In the genomic region with DNA sequence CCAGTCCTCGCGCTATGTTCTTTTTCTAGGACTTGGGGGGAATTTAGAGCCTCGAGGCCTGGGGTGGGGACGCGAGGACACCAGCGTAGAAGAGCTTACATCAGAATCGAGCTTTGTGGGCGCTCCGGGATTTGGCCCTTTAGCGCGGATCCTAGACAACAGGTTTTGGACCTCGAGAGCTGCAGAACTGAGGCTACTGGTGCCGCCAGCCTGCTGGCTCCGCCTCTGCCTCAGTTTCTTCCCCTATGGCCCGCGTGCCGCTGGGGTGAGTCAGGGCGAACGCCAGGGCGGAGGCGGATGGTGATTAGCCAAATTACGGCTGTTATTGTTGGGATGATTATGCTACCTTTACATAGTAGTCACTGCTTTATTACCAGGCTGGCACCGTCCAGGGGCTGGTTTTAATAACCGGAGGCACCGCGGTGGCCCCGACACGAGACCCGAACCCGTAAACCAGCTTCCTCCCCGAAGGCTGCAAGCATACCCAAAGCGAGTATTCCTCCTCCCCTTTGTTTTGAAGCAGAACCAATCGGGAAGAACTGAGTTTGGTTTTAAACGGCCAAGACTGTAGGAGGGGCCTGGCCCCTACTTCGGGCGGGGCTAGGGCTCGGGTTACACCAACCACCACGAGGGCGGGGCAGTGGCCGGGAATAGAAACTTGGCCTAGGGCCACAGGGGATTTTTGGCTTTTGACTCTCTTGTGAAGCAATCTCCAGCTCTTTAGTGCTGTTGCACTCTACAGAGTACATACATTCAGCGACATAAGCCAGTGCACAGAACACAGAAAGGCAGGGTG, we compare ENCODE assay signal across 1 cellular context.
A peak's percentile ranks its signal among the peaks of the same experiment; 100 is the strongest.
TF ChIP-seq lines count a peak whose summit lies in the region.

No MANE protein-coding gene starts in this region.

TF ChIP-seq in HepG2, 621 proteins besides CTCF, POLR2A, EP300 and RAD21 (continued from another document and continues in another):
- TF ChIP-seq, protein P1, sequence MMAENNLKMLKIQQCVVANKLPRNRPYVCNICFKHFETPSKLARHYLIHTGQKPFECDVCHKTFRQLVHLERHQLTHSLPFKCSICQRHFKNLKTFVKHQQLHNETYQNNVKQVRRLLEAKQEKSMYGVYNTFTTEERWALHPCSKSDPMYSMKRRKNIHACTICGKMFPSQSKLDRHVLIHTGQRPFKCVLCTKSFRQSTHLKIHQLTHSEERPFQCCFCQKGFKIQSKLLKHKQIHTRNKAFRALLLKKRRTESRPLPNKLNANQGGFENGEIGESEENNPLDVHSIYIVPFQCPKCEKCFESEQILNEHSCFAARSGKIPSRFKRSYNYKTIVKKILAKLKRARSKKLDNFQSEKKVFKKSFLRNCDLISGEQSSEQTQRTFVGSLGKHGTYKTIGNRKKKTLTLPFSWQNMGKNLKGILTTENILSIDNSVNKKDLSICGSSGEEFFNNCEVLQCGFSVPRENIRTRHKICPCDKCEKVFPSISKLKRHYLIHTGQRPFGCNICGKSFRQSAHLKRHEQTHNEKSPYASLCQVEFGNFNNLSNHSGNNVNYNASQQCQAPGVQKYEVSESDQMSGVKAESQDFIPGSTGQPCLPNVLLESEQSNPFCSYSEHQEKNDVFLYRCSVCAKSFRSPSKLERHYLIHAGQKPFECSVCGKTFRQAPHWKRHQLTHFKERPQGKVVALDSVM (CRISPR knock-in tag; IDR thresholded peaks at IDR 0.05): no peak; the same call in 1 of the 2 replicates
- TF ChIP-seq, protein P2, sequence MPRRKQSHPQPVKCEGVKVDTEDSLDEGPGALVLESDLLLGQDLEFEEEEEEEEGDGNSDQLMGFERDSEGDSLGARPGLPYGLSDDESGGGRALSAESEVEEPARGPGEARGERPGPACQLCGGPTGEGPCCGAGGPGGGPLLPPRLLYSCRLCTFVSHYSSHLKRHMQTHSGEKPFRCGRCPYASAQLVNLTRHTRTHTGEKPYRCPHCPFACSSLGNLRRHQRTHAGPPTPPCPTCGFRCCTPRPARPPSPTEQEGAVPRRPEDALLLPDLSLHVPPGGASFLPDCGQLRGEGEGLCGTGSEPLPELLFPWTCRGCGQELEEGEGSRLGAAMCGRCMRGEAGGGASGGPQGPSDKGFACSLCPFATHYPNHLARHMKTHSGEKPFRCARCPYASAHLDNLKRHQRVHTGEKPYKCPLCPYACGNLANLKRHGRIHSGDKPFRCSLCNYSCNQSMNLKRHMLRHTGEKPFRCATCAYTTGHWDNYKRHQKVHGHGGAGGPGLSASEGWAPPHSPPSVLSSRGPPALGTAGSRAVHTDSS (CRISPR knock-in tag; conservative IDR thresholded peaks at IDR 0.05): 0 out of 2 replicates have a peak, but pooled peaks have one; percentile 38
- TF ChIP-seq ZNF335 (CRISPR knock-in tag; IDR thresholded peaks at IDR 0.05) (peak; percentile 34; the same call in 1 of the 2 replicates), TEAD3 (CRISPR knock-in tag; optimal IDR thresholded peaks at IDR 0.05; ENCODE audit: borderline replicate concordance) (peak; percentile 12), ZBTB1 (CRISPR knock-in tag; IDR thresholded peaks at IDR 0.05; ENCODE audit: borderline replicate concordance) (no peak), ZIK1 (CRISPR knock-in tag; IDR thresholded peaks at IDR 0.05; ENCODE audit: borderline replicate concordance, low read depth) (no peak; the same call in 1 of the 2 replicates), ZSCAN31 (CRISPR knock-in tag; IDR thresholded peaks at IDR 0.05; ENCODE audit: low read depth) (no peak), U2AF1 (optimal IDR thresholded peaks at IDR 0.05; ENCODE audit: low read depth, low read length) (no peak), ETV6 (CRISPR knock-in tag; conservative IDR thresholded peaks at IDR 0.05) (0 out of 2 replicates have a peak, but pooled peaks have one; percentile 26), ZNF329 (CRISPR knock-in tag; IDR thresholded peaks at IDR 0.05; ENCODE audit: low read depth) (no peak), U2AF2 (IDR thresholded peaks at IDR 0.05; ENCODE audit: low read depth, low read length) (no peak), DNMT3B (CRISPR knock-in tag; conservative IDR thresholded peaks at IDR 0.05) (peak; percentile 53; the same call in 1 of the 2 replicates), CHCHD3 (CRISPR knock-in tag; IDR thresholded peaks at IDR 0.05) (no peak), ZNF337 (CRISPR knock-in tag; IDR thresholded peaks at IDR 0.05; ENCODE audit: borderline replicate concordance, low read depth) (peak; percentile 71; the same call in 1 of the 2 replicates), SMAD3 (CRISPR knock-in tag; IDR thresholded peaks at IDR 0.05) (peak; percentile 74; the same call in 1 of the 2 replicates), ARNT2 (CRISPR knock-in tag; IDR thresholded peaks at IDR 0.05; ENCODE audit: low read depth) (0 out of 2 replicates have a peak, but pooled peaks have one; percentile 38), MZF1 (CRISPR knock-in tag; IDR thresholded peaks at IDR 0.05; ENCODE audit: borderline replicate concordance) (no peak), HOXA9 (CRISPR knock-in tag; IDR thresholded peaks at IDR 0.05; ENCODE audit: borderline replicate concordance) (no peak), GTF3A (CRISPR knock-in tag; conservative IDR thresholded peaks at IDR 0.05) (no peak), CENPX (CRISPR knock-in tag; IDR thresholded peaks at IDR 0.05) (no peak), ZNF253 (CRISPR knock-in tag; IDR thresholded peaks at IDR 0.05; ENCODE audit: borderline replicate concordance) (no peak), ZNF33B (CRISPR knock-in tag; IDR thresholded peaks at IDR 0.05) (no peak; the same call in 1 of the 2 replicates), FOXK1 (CRISPR knock-in tag; IDR thresholded peaks at IDR 0.05; ENCODE audit: borderline replicate concordance, low read depth) (peak; percentile 71; the same call in 1 of the 2 replicates), MEF2D (CRISPR knock-in tag; IDR thresholded peaks at IDR 0.05) (peak; percentile 99), SOX6 (IDR thresholded peaks at IDR 0.05) (no peak), SOX6 (CRISPR knock-in tag; IDR thresholded peaks at IDR 0.05) (peak; percentile 79), ZNF496 (CRISPR knock-in tag; IDR thresholded peaks at IDR 0.05; ENCODE audit: insufficient replicate concordance) (no peak), ZNF124 (CRISPR knock-in tag; IDR thresholded peaks at IDR 0.05) (no peak), MED8 (CRISPR knock-in tag; IDR thresholded peaks at IDR 0.05; ENCODE audit: insufficient replicate concordance) (no peak), MIXL1 (CRISPR knock-in tag; IDR thresholded peaks at IDR 0.05) (peak; percentile 13; the same call in 1 of the 2 replicates), SYNCRIP (IDR thresholded peaks at IDR 0.05; ENCODE audit: insufficient read depth, low read depth, low read length) (no peak), ZNF3 (CRISPR knock-in tag; IDR thresholded peaks at IDR 0.05) (no peak; the same call in 1 of the 2 replicates), GABPA (IDR thresholded peaks at IDR 0.05; ENCODE audit: low read depth, low read length) (no peak), GABPA (CRISPR knock-in tag; IDR thresholded peaks at IDR 0.05; ENCODE audit: low read depth) (no peak; the same call in 1 of the 2 replicates), SSRP1 (CRISPR knock-in tag; IDR thresholded peaks at IDR 0.05) (0 out of 2 replicates have a peak, but pooled peaks have one; percentile 56), ZNF232 (CRISPR knock-in tag; IDR thresholded peaks at IDR 0.05; ENCODE audit: borderline replicate concordance) (peak; percentile 89; the same call in 1 of the 2 replicates)
- TF ChIP-seq, protein P3, sequence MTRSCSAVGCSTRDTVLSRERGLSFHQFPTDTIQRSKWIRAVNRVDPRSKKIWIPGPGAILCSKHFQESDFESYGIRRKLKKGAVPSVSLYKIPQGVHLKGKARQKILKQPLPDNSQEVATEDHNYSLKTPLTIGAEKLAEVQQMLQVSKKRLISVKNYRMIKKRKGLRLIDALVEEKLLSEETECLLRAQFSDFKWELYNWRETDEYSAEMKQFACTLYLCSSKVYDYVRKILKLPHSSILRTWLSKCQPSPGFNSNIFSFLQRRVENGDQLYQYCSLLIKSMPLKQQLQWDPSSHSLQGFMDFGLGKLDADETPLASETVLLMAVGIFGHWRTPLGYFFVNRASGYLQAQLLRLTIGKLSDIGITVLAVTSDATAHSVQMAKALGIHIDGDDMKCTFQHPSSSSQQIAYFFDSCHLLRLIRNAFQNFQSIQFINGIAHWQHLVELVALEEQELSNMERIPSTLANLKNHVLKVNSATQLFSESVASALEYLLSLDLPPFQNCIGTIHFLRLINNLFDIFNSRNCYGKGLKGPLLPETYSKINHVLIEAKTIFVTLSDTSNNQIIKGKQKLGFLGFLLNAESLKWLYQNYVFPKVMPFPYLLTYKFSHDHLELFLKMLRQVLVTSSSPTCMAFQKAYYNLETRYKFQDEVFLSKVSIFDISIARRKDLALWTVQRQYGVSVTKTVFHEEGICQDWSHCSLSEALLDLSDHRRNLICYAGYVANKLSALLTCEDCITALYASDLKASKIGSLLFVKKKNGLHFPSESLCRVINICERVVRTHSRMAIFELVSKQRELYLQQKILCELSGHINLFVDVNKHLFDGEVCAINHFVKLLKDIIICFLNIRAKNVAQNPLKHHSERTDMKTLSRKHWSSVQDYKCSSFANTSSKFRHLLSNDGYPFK (CRISPR knock-in tag; IDR thresholded peaks at IDR 0.05; ENCODE audit: borderline replicate concordance): peak; percentile 53; the same call in 1 of the 2 replicates
- TF ChIP-seq, protein P4, sequence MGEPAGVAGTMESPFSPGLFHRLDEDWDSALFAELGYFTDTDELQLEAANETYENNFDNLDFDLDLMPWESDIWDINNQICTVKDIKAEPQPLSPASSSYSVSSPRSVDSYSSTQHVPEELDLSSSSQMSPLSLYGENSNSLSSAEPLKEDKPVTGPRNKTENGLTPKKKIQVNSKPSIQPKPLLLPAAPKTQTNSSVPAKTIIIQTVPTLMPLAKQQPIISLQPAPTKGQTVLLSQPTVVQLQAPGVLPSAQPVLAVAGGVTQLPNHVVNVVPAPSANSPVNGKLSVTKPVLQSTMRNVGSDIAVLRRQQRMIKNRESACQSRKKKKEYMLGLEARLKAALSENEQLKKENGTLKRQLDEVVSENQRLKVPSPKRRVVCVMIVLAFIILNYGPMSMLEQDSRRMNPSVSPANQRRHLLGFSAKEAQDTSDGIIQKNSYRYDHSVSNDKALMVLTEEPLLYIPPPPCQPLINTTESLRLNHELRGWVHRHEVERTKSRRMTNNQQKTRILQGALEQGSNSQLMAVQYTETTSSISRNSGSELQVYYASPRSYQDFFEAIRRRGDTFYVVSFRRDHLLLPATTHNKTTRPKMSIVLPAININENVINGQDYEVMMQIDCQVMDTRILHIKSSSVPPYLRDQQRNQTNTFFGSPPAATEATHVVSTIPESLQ (CRISPR knock-in tag; conservative IDR thresholded peaks at IDR 0.05): no peak
- TF ChIP-seq, protein P5, sequence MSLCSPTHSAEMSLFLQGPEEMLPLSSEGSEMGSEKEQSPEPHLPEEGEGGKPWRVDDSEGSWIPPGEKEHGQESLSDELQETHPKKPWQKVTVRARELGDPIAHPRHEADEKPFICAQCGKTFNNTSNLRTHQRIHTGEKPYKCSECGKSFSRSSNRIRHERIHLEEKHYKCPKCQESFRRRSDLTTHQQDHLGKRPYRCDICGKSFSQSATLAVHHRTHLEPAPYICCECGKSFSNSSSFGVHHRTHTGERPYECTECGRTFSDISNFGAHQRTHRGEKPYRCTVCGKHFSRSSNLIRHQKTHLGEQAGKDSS (CRISPR knock-in tag; IDR thresholded peaks at IDR 0.05; ENCODE audit: borderline replicate concordance, low read depth): peak; percentile 56; the same call in 1 of the 2 replicates
- TF ChIP-seq, protein P6, sequence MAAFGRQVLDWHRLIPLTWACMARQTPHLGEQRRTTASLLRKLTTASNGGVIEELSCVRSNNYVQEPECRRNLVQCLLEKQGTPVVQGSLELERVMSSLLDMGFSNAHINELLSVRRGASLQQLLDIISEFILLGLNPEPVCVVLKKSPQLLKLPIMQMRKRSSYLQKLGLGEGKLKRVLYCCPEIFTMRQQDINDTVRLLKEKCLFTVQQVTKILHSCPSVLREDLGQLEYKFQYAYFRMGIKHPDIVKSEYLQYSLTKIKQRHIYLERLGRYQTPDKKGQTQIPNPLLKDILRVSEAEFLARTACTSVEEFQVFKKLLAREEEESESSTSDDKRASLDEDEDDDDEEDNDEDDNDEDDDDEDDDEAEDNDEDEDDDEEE (CRISPR knock-in tag; IDR thresholded peaks at IDR 0.05): peak; percentile 90
- TF ChIP-seq, protein P7, sequence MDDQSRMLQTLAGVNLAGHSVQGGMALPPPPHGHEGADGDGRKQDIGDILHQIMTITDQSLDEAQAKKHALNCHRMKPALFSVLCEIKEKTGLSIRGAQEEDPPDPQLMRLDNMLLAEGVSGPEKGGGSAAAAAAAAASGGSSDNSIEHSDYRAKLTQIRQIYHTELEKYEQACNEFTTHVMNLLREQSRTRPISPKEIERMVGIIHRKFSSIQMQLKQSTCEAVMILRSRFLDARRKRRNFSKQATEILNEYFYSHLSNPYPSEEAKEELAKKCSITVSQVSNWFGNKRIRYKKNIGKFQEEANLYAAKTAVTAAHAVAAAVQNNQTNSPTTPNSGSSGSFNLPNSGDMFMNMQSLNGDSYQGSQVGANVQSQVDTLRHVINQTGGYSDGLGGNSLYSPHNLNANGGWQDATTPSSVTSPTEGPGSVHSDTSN (CRISPR knock-in tag; IDR thresholded peaks at IDR 0.05; ENCODE audit: borderline replicate concordance): peak; percentile 57; the same call in 1 of the 2 replicates
- TF ChIP-seq, protein P8, sequence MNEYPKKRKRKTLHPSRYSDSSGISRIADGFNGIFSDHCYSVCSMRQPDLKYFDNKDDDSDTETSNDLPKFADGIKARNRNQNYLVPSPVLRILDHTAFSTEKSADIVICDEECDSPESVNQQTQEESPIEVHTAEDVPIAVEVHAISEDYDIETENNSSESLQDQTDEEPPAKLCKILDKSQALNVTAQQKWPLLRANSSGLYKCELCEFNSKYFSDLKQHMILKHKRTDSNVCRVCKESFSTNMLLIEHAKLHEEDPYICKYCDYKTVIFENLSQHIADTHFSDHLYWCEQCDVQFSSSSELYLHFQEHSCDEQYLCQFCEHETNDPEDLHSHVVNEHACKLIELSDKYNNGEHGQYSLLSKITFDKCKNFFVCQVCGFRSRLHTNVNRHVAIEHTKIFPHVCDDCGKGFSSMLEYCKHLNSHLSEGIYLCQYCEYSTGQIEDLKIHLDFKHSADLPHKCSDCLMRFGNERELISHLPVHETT (CRISPR knock-in tag; conservative IDR thresholded peaks at IDR 0.05): peak; percentile 17
